In the genomic region with DNA sequence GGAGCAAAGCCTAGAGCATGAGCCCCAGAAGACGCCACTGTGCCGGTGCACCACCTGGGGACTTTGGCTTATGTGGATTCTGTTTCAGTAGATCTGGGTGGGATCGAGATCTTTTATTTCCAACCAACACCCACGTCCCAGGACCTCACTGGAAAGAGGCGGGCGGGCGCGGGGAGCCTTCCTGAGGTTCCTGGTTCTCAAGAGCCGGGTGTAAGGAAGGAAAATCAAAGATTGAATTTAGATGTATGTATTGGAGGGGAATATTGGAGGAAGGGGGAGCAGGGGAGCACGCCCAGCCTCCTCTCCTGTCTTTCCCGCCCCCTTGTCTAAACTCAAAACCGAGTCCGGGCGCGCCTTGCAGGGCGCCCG, we compare ENCODE assay signal across 1 cellular context.
TF ChIP-seq lines count a peak whose summit lies in the region.

No MANE protein-coding gene starts in this region.

TF ChIP-seq in SK-N-SH treated with all-trans-retinoic acid at 6 μM for 48 hours, 23 proteins besides CTCF, POLR2A, EP300 and RAD21 (continued from another document):
- TF ChIP-seq POU6F1 (CRISPR knock-in tag; IDR thresholded peaks at IDR 0.05; ENCODE audit: borderline replicate concordance, low read depth) (no peak), ZFP3 (CRISPR knock-in tag; IDR thresholded peaks at IDR 0.05) (no peak), TSHZ2 (CRISPR knock-in tag; IDR thresholded peaks at IDR 0.05) (no peak), TCF4 (CRISPR knock-in tag; IDR thresholded peaks at IDR 0.05; ENCODE audit: borderline replicate concordance) (no peak), ZNF70 (CRISPR knock-in tag; IDR thresholded peaks at IDR 0.05) (no peak), ESRRG (CRISPR knock-in tag; IDR thresholded peaks at IDR 0.05) (no peak), ZNF8 (CRISPR knock-in tag; IDR thresholded peaks at IDR 0.05) (no peak), CSDC2 (CRISPR knock-in tag; IDR thresholded peaks at IDR 0.05) (no peak), PATZ1 (CRISPR knock-in tag; IDR thresholded peaks at IDR 0.05; ENCODE audit: borderline replicate concordance) (no peak), BACH2 (CRISPR knock-in tag; IDR thresholded peaks at IDR 0.05; ENCODE audit: borderline replicate concordance) (no peak)
